In genomic region chr10:50572017-50572491, GRCh38 we compare ENCODE assay signal across 15 cellular contexts.
"Had no signal": no experiment of that assay in that cellular context is flagged by ENCODE, and none has a peak within 500 bp of the region (broad histone marks: within the 10 kb centered on the region; RNA-seq: fewer than 3 reads in every experiment).

No MANE protein-coding gene starts in this region.

- H3K36me3 ChIP-seq: esophagus squamous epithelium, heart right ventricle, neutrophil, tibial nerve, vagina, WERI-Rb-1 had no signal

- DNase-seq: activated CD4-positive, alpha-beta T cell treated with anti-CD3 and anti-CD28 coated beads, Interleukin-2, amount 50 U/mL, for 48 hours; activated gamma-delta T cell treated with Interleukin-2 at 50 U/mL for 16 hours; activated T-cell treated with anti-CD3 and anti-CD28 coated beads for 4 hours; effector memory CD4-positive, alpha-beta T cell; esophagus squamous epithelium; heart right ventricle; natural killer cell; retina; stimulated activated CD4-positive, alpha-beta T cell treated with anti-CD3 and anti-CD28 coated beads, Interleukin-2, amount 100 ng/mL, for 24 hours; stimulated activated naive CD8-positive, alpha-beta T cell treated with anti-CD3 and anti-CD28 coated beads, Interleukin-15, Interleukin-2, amounts not matched to agents 100 U/mL and 50 U/mL, for 24 hours; substantia nigra; WERI-Rb-1 had no signal

- H3K27me3 ChIP-seq: esophagus squamous epithelium, heart right ventricle, neutrophil, tibial nerve, vagina had no signal

- H3K27ac ChIP-seq: esophagus squamous epithelium, heart right ventricle, neutrophil, vagina, WERI-Rb-1 had no signal

- ATAC-seq: heart right ventricle; natural killer cell; stimulated activated naive CD8-positive, alpha-beta T cell treated with anti-CD3 and anti-CD28 coated beads, Interleukin-15, Interleukin-2, amounts not matched to agents 100 U/mL and 50 U/mL, for 24 hours had no signal

- H3K4me3 ChIP-seq: esophagus squamous epithelium, heart right ventricle, tibial nerve, vagina had no signal

- H3K9me3 ChIP-seq: esophagus squamous epithelium, neutrophil, tibial nerve, vagina had no signal
